Comparison of ENCODE assay signal across 1 cellular context in the genomic region with DNA sequence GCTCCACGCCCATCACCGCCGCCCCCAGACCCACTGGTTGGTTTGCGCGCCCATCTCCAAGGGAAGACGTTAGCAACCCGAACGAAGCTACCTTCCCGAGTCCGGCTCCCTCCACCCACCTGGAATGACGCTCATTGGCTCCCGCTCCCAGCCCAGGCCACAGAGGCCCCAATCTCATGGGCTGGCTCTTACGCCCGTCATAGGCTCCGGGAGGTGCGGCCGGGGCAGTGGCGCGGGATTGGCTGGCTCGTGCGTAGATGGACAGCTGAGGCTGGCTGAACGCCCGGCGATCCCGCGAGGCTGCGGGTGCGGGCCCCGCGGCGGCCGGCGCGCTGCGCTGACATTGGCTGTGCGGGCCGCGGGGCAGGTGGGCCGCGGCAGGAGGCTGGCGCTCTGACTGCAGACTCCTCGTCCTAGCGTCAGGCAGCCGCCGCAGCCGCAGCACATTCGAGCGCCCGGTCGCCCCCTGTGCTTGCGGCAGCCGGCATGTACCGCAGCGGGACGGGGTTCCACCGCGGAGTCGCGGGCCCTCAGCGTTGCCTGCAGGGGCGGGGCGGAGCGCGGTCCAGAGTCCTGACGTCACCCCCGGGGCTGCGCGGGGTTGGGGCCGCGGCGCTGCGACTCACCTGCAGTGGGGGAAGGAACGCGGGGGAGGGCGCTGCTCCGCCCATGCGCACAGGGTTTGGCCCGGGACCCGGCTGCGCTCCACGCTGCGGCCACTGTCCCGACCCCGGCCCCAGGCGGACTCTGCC.
A peak's percentile ranks its signal among the peaks of the same experiment; 100 is the strongest.
TF ChIP-seq lines count a peak whose summit lies in the region.

No MANE protein-coding gene starts in this region.

TF ChIP-seq in HepG2, 621 proteins besides CTCF, POLR2A, EP300 and RAD21 (continued from another document and continues in another):
- TF ChIP-seq, protein P1, sequence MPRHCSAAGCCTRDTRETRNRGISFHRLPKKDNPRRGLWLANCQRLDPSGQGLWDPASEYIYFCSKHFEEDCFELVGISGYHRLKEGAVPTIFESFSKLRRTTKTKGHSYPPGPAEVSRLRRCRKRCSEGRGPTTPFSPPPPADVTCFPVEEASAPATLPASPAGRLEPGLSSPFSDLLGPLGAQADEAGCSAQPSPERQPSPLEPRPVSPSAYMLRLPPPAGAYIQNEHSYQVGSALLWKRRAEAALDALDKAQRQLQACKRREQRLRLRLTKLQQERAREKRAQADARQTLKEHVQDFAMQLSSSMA (CRISPR knock-in tag; IDR thresholded peaks at IDR 0.05) = no peak
- TF ChIP-seq PAWR (CRISPR knock-in tag; IDR thresholded peaks at IDR 0.05; ENCODE audit: borderline replicate concordance) (no peak), TGIF2 (CRISPR knock-in tag; IDR thresholded peaks at IDR 0.05) (peak; percentile 12; the same call in 1 of the 2 replicates), RBM39 (IDR thresholded peaks at IDR 0.05; ENCODE audit: low read depth, low read length, poor library complexity, severe bottlenecking) (peak; percentile 88), ZNF652 (CRISPR knock-in tag; IDR thresholded peaks at IDR 0.05; ENCODE audit: borderline replicate concordance, low read depth) (no peak), PRDM10 (CRISPR knock-in tag; IDR thresholded peaks at IDR 0.05; ENCODE audit: low read depth) (no peak), ZFP36 (IDR thresholded peaks at IDR 0.05; ENCODE audit: borderline replicate concordance, low read depth, low read length, partially characterized antibody) (no peak), JDP2 (CRISPR knock-in tag; IDR thresholded peaks at IDR 0.05; ENCODE audit: borderline replicate concordance) (no peak), TRIM22 (IDR thresholded peaks at IDR 0.05) (no peak), GATAD2A (CRISPR knock-in tag; IDR thresholded peaks at IDR 0.05) (no peak), RAD51 (IDR thresholded peaks at IDR 0.05; ENCODE audit: borderline replicate concordance) (no peak), ZNF597 (CRISPR knock-in tag; IDR thresholded peaks at IDR 0.05) (no peak), REPIN1 (CRISPR knock-in tag; IDR thresholded peaks at IDR 0.05; ENCODE audit: borderline replicate concordance, low read depth) (no peak), RBAK (CRISPR knock-in tag; IDR thresholded peaks at IDR 0.05) (no peak), MTA1 (CRISPR knock-in tag; IDR thresholded peaks at IDR 0.05; ENCODE audit: borderline replicate concordance) (peak; percentile 49; the same call in 1 of the 2 replicates), ZNF749 (CRISPR knock-in tag; IDR thresholded peaks at IDR 0.05; ENCODE audit: borderline replicate concordance) (no peak), BORCS8-MEF2B (CRISPR knock-in tag; IDR thresholded peaks at IDR 0.05) (0 out of 2 replicates have a peak, but pooled peaks have one; percentile 27), ELK4 (CRISPR knock-in tag; IDR thresholded peaks at IDR 0.05; ENCODE audit: borderline replicate concordance) (0 out of 2 replicates have a peak, but pooled peaks have one; percentile 40), MED1 (CRISPR knock-in tag; IDR thresholded peaks at IDR 0.05) (peak; percentile 53), STAT5B (CRISPR knock-in tag; IDR thresholded peaks at IDR 0.05) (no peak), ZBTB8A (CRISPR knock-in tag; IDR thresholded peaks at IDR 0.05; ENCODE audit: borderline replicate concordance, low read depth) (no peak), E2F5 (CRISPR knock-in tag; conservative IDR thresholded peaks at IDR 0.05) (peak; percentile 59), SIN3B (IDR thresholded peaks at IDR 0.05; ENCODE audit: low read length) (no peak), ZNF260 (CRISPR knock-in tag; IDR thresholded peaks at IDR 0.05; ENCODE audit: borderline replicate concordance, low read depth) (no peak), ZFP1 (CRISPR knock-in tag; IDR thresholded peaks at IDR 0.05) (no peak), SSRP1 (CRISPR knock-in tag; IDR thresholded peaks at IDR 0.05) (no peak), ZMYM3 (CRISPR knock-in tag; IDR thresholded peaks at IDR 0.05) (no peak), JARID2 (CRISPR knock-in tag; IDR thresholded peaks at IDR 0.05; ENCODE audit: insufficient replicate concordance) (no peak), ZNF446 (CRISPR knock-in tag; IDR thresholded peaks at IDR 0.05) (no peak), BRCA1 (CRISPR knock-in tag; IDR thresholded peaks at IDR 0.05) (no peak), ZNF691 (CRISPR knock-in tag; IDR thresholded peaks at IDR 0.05; ENCODE audit: borderline replicate concordance, low read depth) (peak; percentile 58; the same call in 1 of the 2 replicates)
- TF ChIP-seq, protein P2, sequence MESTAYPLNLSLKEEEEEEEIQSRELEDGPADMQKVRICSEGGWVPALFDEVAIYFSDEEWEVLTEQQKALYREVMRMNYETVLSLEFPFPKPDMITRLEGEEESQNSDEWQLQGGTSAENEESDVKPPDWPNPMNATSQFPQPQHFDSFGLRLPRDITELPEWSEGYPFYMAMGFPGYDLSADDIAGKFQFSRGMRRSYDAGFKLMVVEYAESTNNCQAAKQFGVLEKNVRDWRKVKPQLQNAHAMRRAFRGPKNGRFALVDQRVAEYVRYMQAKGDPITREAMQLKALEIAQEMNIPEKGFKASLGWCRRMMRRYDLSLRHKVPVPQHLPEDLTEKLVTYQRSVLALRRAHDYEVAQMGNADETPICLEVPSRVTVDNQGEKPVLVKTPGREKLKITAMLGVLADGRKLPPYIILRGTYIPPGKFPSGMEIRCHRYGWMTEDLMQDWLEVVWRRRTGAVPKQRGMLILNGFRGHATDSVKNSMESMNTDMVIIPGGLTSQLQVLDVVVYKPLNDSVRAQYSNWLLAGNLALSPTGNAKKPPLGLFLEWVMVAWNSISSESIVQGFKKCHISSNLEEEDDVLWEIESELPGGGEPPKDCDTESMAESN (CRISPR knock-in tag; conservative IDR thresholded peaks at IDR 0.05) = peak; percentile 80
- TF ChIP-seq, protein P3, sequence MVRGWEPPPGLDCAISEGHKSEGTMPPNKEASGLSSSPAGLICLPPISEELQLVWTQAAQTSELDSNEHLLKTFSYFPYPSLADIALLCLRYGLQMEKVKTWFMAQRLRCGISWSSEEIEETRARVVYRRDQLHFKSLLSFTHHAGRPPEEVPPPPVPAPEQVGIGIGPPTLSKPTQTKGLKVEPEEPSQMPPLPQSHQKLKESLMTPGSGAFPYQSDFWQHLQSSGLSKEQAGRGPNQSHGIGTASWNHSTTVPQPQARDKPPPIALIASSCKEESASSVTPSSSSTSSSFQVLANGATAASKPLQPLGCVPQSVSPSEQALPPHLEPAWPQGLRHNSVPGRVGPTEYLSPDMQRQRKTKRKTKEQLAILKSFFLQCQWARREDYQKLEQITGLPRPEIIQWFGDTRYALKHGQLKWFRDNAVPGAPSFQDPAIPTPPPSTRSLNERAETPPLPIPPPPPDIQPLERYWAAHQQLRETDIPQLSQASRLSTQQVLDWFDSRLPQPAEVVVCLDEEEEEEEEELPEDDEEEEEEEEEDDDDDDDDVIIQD (CRISPR knock-in tag; IDR thresholded peaks at IDR 0.05; ENCODE audit: low read depth) = no peak
- TF ChIP-seq, protein P4, sequence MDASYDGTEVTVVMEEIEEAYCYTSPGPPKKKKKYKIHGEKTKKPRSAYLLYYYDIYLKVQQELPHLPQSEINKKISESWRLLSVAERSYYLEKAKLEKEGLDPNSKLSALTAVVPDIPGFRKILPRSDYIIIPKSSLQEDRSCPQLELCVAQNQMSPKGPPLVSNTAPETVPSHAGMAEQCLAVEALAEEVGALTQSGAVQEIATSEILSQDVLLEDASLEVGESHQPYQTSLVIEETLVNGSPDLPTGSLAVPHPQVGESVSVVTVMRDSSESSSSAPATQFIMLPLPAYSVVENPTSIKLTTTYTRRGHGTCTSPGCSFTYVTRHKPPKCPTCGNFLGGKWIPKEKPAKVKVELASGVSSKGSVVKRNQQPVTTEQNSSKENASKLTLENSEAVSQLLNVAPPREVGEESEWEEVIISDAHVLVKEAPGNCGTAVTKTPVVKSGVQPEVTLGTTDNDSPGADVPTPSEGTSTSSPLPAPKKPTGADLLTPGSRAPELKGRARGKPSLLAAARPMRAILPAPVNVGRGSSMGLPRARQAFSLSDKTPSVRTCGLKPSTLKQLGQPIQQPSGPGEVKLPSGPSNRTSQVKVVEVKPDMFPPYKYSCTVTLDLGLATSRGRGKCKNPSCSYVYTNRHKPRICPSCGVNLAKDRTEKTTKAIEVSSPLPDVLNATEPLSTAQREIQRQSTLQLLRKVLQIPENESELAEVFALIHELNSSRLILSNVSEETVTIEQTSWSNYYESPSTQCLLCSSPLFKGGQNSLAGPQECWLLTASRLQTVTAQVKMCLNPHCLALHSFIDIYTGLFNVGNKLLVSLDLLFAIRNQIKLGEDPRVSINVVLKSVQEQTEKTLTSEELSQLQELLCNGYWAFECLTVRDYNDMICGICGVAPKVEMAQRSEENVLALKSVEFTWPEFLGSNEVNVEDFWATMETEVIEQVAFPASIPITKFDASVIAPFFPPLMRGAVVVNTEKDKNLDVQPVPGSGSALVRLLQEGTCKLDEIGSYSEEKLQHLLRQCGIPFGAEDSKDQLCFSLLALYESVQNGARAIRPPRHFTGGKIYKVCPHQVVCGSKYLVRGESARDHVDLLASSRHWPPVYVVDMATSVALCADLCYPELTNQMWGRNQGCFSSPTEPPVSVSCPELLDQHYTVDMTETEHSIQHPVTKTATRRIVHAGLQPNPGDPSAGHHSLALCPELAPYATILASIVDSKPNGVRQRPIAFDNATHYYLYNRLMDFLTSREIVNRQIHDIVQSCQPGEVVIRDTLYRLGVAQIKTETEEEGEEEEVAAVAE (CRISPR knock-in tag; IDR thresholded peaks at IDR 0.05; ENCODE audit: borderline replicate concordance) = no peak; the same call in 1 of the 2 replicates
- TF ChIP-seq, protein P5, sequence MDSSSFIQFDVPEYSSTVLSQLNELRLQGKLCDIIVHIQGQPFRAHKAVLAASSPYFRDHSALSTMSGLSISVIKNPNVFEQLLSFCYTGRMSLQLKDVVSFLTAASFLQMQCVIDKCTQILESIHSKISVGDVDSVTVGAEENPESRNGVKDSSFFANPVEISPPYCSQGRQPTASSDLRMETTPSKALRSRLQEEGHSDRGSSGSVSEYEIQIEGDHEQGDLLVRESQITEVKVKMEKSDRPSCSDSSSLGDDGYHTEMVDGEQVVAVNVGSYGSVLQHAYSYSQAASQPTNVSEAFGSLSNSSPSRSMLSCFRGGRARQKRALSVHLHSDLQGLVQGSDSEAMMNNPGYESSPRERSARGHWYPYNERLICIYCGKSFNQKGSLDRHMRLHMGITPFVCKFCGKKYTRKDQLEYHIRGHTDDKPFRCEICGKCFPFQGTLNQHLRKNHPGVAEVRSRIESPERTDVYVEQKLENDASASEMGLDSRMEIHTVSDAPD (CRISPR knock-in tag; IDR thresholded peaks at IDR 0.05) = no peak
